In the genomic region with DNA sequence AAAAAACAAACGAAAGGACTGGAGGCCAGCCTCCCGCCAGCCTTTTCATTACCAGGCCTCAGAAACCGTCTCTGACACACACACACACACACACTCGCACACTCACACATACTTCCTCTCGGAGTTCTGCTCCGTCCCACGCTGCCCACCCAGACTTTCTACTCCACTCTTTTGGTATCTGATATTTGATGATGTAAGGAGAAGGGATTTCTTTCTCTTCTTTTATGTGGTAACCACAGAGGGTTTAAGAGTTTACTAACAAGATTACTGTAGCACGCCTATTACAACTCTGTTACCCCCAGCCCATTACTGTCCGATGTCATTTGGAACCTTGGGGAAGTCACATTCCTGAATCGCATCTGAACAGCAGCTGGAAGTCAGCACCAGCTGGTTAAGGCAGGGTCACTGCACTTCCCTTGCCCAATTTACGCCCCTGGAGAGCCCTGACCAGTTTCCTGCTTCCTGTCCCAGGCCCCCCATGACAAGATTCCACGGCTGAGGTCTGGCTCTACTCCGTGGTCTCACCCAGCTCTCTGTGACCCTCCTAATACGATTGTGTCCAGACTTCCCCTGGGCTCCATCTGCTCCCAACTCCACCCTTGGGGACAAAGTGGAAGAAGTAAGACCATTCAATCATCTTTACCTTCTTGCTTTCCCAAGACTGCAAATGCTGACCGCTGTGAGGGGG, we compare ENCODE assay signal across 8 cellular contexts. TPM values are rescaled to one million over a fixed set of nuclear protein-coding genes. Genes with fewer than 3 reads are reported as not detected.
DNase-seq lines count a peak whose midpoint lies in the region; ATAC-seq, FAIRE-seq and TF ChIP-seq lines count a peak whose summit lies in the region.

No MANE protein-coding gene starts in this region.

- no peaks in the 10 kb centered on the region for H3K9me1 ChIP-seq in keratinocyte (ENCODE audit: control insufficient read depth, extremely low read depth, insufficient read depth, low read length)

- H3K4me3 ChIP-seq in astrocyte of the cerebellum (ENCODE audit: low read depth, low read length): peak overlapping the region; percentile 86
- H3K4me3 ChIP-seq in keratinocyte (ENCODE audit: control insufficient read depth in 2 of 3, extremely low read depth in 1 of 3, insufficient read depth in 2 of 3, low read depth in 1 of 3, low read length in 3 of 3): peak overlapping the region; percentile 41 to 59 (median 52)

- FAIRE-seq in keratinocyte (lab: Jason Lieb, UNC): peak; percentile 59

- H3K36me3 Mint-ChIP-seq in activated T-cell treated with anti-CD3 and anti-CD28 coated beads, Interleukin-2, amount 50 U/mL, for 24 hours (ENCODE audit: low read depth): no peaks in the 10 kb centered on the region
- no peaks in the 10 kb centered on the region for H3K36me3 Mint-ChIP-seq in stimulated activated memory B cell treated with anti-CD40 and anti-IgM and Interleukin-4, amounts not matched to agents 10 μg/mL and 1 μg/mL and 100 μg/mL, for 72 hours

- peak; percentile 37 for DNase-seq in activated T-cell treated with anti-CD3 and anti-CD28 coated beads, Interleukin-2, amount 50 U/mL, for 24 hours
- DNase-seq in activated T-cell treated with anti-CD3 and anti-CD28 coated beads for 4 hours (no peak), astrocyte of the cerebellum (ENCODE audit: low read depth) (no peak), keratinocyte (ENCODE audit: low read depth, low spot score) (no peak), NCI-H187 (lab: John Stamatoyannopoulos, UW) (no peak), activated gamma-delta T cell (lab: John Stamatoyannopoulos, UW) (no peak)

- no peak for ATAC-seq in stimulated activated memory B cell treated with anti-CD40 and anti-IgM and Interleukin-4, amounts not matched to agents 10 μg/mL and 1 μg/mL and 100 μg/mL, for 72 hours
- no peak for ATAC-seq in HG03175 (IDR thresholded peaks at IDR 0.05; ENCODE audit: unreplicated experiment)

- H3K27me3 ChIP-seq in keratinocyte (ENCODE audit: control insufficient read depth, extremely low read depth, insufficient read depth, low read length): no peaks in the 10 kb centered on the region

- no peak for TF ChIP-seq CTCF in astrocyte of the cerebellum (IDR thresholded peaks at IDR 0.05; ENCODE audit: low read depth, low read length, missing control alignments)
- no peak for TF ChIP-seq CTCF in keratinocyte (optimal IDR thresholded peaks at IDR 0.05 in 1 of 3, IDR thresholded peaks at IDR 0.05 in 1 of 3, conservative IDR thresholded peaks at IDR 0.05 in 1 of 3; ENCODE audit: extremely low read depth in 1 of 3, insufficient read depth in 2 of 3, low read length in 3 of 3)

- H3K9me3 Mint-ChIP-seq in activated T-cell treated with anti-CD3 and anti-CD28 coated beads, Interleukin-2, amount 50 U/mL, for 24 hours: no peaks in the 10 kb centered on the region
- no peaks in the 10 kb centered on the region for H3K9me3 Mint-ChIP-seq in stimulated activated memory B cell treated with anti-CD40 and anti-IgM and Interleukin-4, amounts not matched to agents 10 μg/mL and 1 μg/mL and 100 μg/mL, for 72 hours

- peak overlapping the region; percentile 81 for H3K4me3 Mint-ChIP-seq in activated T-cell treated with anti-CD3 and anti-CD28 coated beads, Interleukin-2, amount 50 U/mL, for 24 hours
- peak overlapping the region; percentile 81 for H3K4me3 Mint-ChIP-seq in stimulated activated memory B cell treated with anti-CD40 and anti-IgM and Interleukin-4, amounts not matched to agents 10 μg/mL and 1 μg/mL and 100 μg/mL, for 72 hours

- H3K9me3 ChIP-seq in keratinocyte (ENCODE audit: control insufficient read depth, low read depth, low read length): no peaks in the 10 kb centered on the region

- dilution Hi-C loops in keratinocyte (cut with MboI; ENCODE audit: extremely low pct_ligation_motif_present, low sequenced_read_pairs): no loop called here

- H2AFZ ChIP-seq in keratinocyte (ENCODE audit: control insufficient read depth, low read length): peak overlapping the region; percentile 73

- peaks cover 12% of the 10 kb centered on the region for H3K4me1 ChIP-seq in keratinocyte (ENCODE audit: control insufficient read depth, extremely low read depth, insufficient read depth, low read length)

- no peak overlapping the region for H3K27ac Mint-ChIP-seq in activated T-cell treated with anti-CD3 and anti-CD28 coated beads, Interleukin-2, amount 50 U/mL, for 24 hours
- no peak overlapping the region for H3K27ac Mint-ChIP-seq in stimulated activated memory B cell treated with anti-CD40 and anti-IgM and Interleukin-4, amounts not matched to agents 10 μg/mL and 1 μg/mL and 100 μg/mL, for 72 hours

- peaks cover 76% of the 10 kb centered on the region for H3K27me3 Mint-ChIP-seq in activated T-cell treated with anti-CD3 and anti-CD28 coated beads, Interleukin-2, amount 50 U/mL, for 24 hours
- peaks cover 75% of the 10 kb centered on the region for H3K27me3 Mint-ChIP-seq in stimulated activated memory B cell treated with anti-CD40 and anti-IgM and Interleukin-4, amounts not matched to agents 10 μg/mL and 1 μg/mL and 100 μg/mL, for 72 hours

- peaks cover 4% of the 10 kb centered on the region for H3K79me2 ChIP-seq in keratinocyte (ENCODE audit: control insufficient read depth, insufficient read depth, low read length)

- peak overlapping the region; percentile 62 for H3K9ac ChIP-seq in keratinocyte (ENCODE audit: control insufficient read depth, extremely low read depth, insufficient read depth, low read length)

- H4K20me1 ChIP-seq in keratinocyte (ENCODE audit: control insufficient read depth, extremely low read depth, insufficient read depth, low read length): no peaks in the 10 kb centered on the region

- H3K4me2 ChIP-seq in keratinocyte (ENCODE audit: control insufficient read depth, extremely low read depth, insufficient read depth, low read depth, low read length): peak overlapping the region; percentile 79

- peaks cover 18% of the 10 kb centered on the region for H3K4me1 Mint-ChIP-seq in activated T-cell treated with anti-CD3 and anti-CD28 coated beads, Interleukin-2, amount 50 U/mL, for 24 hours (ENCODE audit: low read depth)
- peaks cover 22% of the 10 kb centered on the region for H3K4me1 Mint-ChIP-seq in stimulated activated memory B cell treated with anti-CD40 and anti-IgM and Interleukin-4, amounts not matched to agents 10 μg/mL and 1 μg/mL and 100 μg/mL, for 72 hours

- H3K36me3 ChIP-seq in keratinocyte (ENCODE audit: control insufficient read depth in 2 of 2, extremely low read depth in 1 of 2, insufficient read depth in 2 of 2, low read length in 2 of 2): no peaks in the 10 kb centered on the region

- in situ Hi-C loops in astrocyte of the cerebellum (cut with HindIII; ENCODE audit: low sequenced_read_pairs): loop anchor here (5.0 kb wide), 2 partner anchors 42 to 102 kb away; no protein-coding TSS in a partner anchor

- H3K27ac ChIP-seq in keratinocyte (ENCODE audit: control insufficient read depth, insufficient read depth, low read length): peak overlapping the region; percentile 0

RNA-seq across cellular contexts. Expression of gene DENND2A, which starts 1.1 kb away (rescaled TPM):
- polyA plus RNA-seq in keratinocyte: 0.95 to 5.1 TPM (median 1.8 TPM) in 3 replicates
- not detected for polyA plus RNA-seq in keratinocyte (2011; ENCODE audit: low read depth)
- 2.5 and 2.8 TPM in 2 replicates for polyA plus RNA-seq in keratinocyte (2011; cell fraction: cytosol; rRNA removed)
- 2.8 and 4.3 TPM in 2 replicates for polyA plus RNA-seq in keratinocyte (2011; cell fraction: nucleus; rRNA removed)
- 0.07 and 4.7 TPM in 2 replicates for polyA plus RNA-seq in keratinocyte (2012; ENCODE audit: low replicate concordance)
- polyA minus RNA-seq in keratinocyte: 2.8 to 4.1 TPM (median 3.6 TPM) in 3 replicates
- polyA minus RNA-seq in keratinocyte (2011; cell fraction: cytosol; rRNA and poly(A)+ RNA removed): 3.8 TPM
- polyA minus RNA-seq in keratinocyte (2011; cell fraction: nucleus; rRNA and poly(A)+ RNA removed): 2.0 and 2.4 TPM in 2 replicates

RNA-seq across cellular contexts. Expression of gene ADCK2, which starts 33.2 kb away (rescaled TPM):
- polyA plus RNA-seq in keratinocyte: 9.4 to 13.0 TPM (median 9.5 TPM) in 3 replicates
- polyA plus RNA-seq in keratinocyte (2011; ENCODE audit: low read depth): 7.4 TPM
- polyA plus RNA-seq in keratinocyte (2011; cell fraction: cytosol; rRNA removed): 8.2 and 9.2 TPM in 2 replicates
- polyA plus RNA-seq in keratinocyte (2011; cell fraction: nucleus; rRNA removed): 9.9 and 10.2 TPM in 2 replicates
- polyA plus RNA-seq in keratinocyte (2012; ENCODE audit: low replicate concordance): 14.9 and 15.6 TPM in 2 replicates
- polyA minus RNA-seq in keratinocyte: 8.1 to 18.6 TPM (median 12.9 TPM) in 3 replicates
- 11.3 TPM for polyA minus RNA-seq in keratinocyte (2011; cell fraction: cytosol; rRNA and poly(A)+ RNA removed)
- 5.9 and 6.3 TPM in 2 replicates for polyA minus RNA-seq in keratinocyte (2011; cell fraction: nucleus; rRNA and poly(A)+ RNA removed)

RNA-seq across cellular contexts. Expression of gene NDUFB2, which starts 57.0 kb away (rescaled TPM):
- 338 to 495 TPM (median 379 TPM) in 3 replicates for polyA plus RNA-seq in keratinocyte
- 63.9 TPM for polyA plus RNA-seq in keratinocyte (2011; ENCODE audit: low read depth)
- 236 and 305 TPM in 2 replicates for polyA plus RNA-seq in keratinocyte (2011; cell fraction: cytosol; rRNA removed)
- 101 and 194 TPM in 2 replicates for polyA plus RNA-seq in keratinocyte (2011; cell fraction: nucleus; rRNA removed)
- polyA plus RNA-seq in keratinocyte (2012; ENCODE audit: low replicate concordance): 209 and 336 TPM in 2 replicates
- 52.8 to 96.1 TPM (median 58.3 TPM) in 3 replicates for polyA minus RNA-seq in keratinocyte
- 112 TPM for polyA minus RNA-seq in keratinocyte (2011; cell fraction: cytosol; rRNA and poly(A)+ RNA removed)
- polyA minus RNA-seq in keratinocyte (2011; cell fraction: nucleus; rRNA and poly(A)+ RNA removed): 14.7 and 17.1 TPM in 2 replicates
